ENCODE assay signal across 14 cellular contexts in the genomic region with DNA sequence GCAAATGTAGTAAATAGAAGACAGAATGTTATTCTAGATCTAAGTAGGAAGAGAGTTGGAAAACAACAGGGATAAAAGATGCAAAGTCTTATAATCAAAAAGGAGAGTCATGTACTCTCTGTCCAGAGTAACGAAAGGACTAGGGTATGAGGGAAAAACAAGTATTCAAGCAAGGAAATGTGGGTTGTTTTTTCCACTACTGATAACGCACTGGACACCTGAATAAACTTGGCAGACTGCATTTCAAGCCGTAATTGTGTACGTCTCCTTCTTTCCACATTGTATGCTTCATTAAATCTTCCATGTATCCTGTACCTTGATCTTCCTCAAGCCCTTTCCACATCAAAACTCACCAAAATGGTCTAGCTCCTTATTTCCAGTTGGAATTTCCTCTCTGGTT.
"Had no signal": no experiment of that assay in that cellular context is flagged by ENCODE, and none has a peak within 500 bp of the region (broad histone marks: within the 10 kb centered on the region; RNA-seq: fewer than 3 reads in every experiment).

No MANE protein-coding gene starts in this region.

- ATAC-seq: naive thymus-derived CD4-positive, alpha-beta T cell had no signal

- H3K4me3 Mint-ChIP-seq: activated naive CD4-positive, alpha-beta T cell treated with anti-CD3 and anti-CD28 coated beads for 36 hours; activated T-helper 1 cell treated with anti-CD3 and anti-CD28 coated beads, Interleukin-12 subunit alpha, Interleukin-12 subunit beta, Interleukin-2, Interleukin-4 antibody, amounts not matched to agents 30 ng/mL and 10 ng/mL and 1 ng/mL, durations not matched to agents 14 hours and 24 hours and 36 hours; dendritic cell treated with granulocyte-macrophage colony-stimulating factor and Interleukin-4, amounts not matched to agents 40 ng/mL and 50 ng/mL, for 4 days; endodermal cell; naive thymus-derived CD4-positive, alpha-beta T cell; stimulated activated naive CD8-positive, alpha-beta T cell treated with anti-CD3 and anti-CD28 coated beads, Interleukin-15, Interleukin-2, amounts not matched to agents 100 ng/mL and 50 ng/mL, for 24 hours had no signal

- H3K36me3 ChIP-seq: adrenal gland, esophagus muscularis mucosa, prostate gland had no signal

- H3K4me1 Mint-ChIP-seq: endodermal cell had no signal

- H3K27ac ChIP-seq: adrenal gland, body of pancreas, esophagus muscularis mucosa, prostate gland, testis had no signal

- H3K4me3 ChIP-seq: adrenal gland, body of pancreas, esophagus muscularis mucosa, prostate gland, testis had no signal

- H3K27me3 ChIP-seq: adrenal gland, body of pancreas, esophagus muscularis mucosa, testis had no signal

- H3K9me3 ChIP-seq: adrenal gland, prostate gland, testis had no signal

- H3K27me3 Mint-ChIP-seq: dendritic cell treated with granulocyte-macrophage colony-stimulating factor and Interleukin-4, amounts not matched to agents 40 ng/mL and 50 ng/mL, for 4 days; stimulated activated naive CD8-positive, alpha-beta T cell treated with anti-CD3 and anti-CD28 coated beads, Interleukin-15, Interleukin-2, amounts not matched to agents 100 ng/mL and 50 ng/mL, for 24 hours had no signal

- H3K27ac Mint-ChIP-seq: activated naive CD4-positive, alpha-beta T cell treated with anti-CD3 and anti-CD28 coated beads for 36 hours; activated T-helper 1 cell treated with anti-CD3 and anti-CD28 coated beads, Interleukin-12 subunit alpha, Interleukin-12 subunit beta, Interleukin-2, Interleukin-4 antibody, amounts not matched to agents 30 ng/mL and 10 ng/mL and 1 ng/mL, durations not matched to agents 14 hours and 24 hours and 36 hours; dendritic cell treated with granulocyte-macrophage colony-stimulating factor and Interleukin-4, amounts not matched to agents 40 ng/mL and 50 ng/mL, for 4 days; endodermal cell; naive thymus-derived CD4-positive, alpha-beta T cell had no signal

- H3K4me1 ChIP-seq: adrenal gland, esophagus muscularis mucosa, prostate gland, testis had no signal

- DNase-seq: activated CD4-positive, alpha-beta T cell treated with anti-CD3 and anti-CD28 coated beads for 48 hours; activated naive CD4-positive, alpha-beta T cell treated with anti-CD3 and anti-CD28 coated beads for 36 hours; adrenal gland; body of pancreas; endodermal cell; naive thymus-derived CD4-positive, alpha-beta T cell; stimulated activated CD4-positive, alpha-beta T cell treated with anti-CD3 and anti-CD28 coated beads, Interleukin-4, amount 100 ng/mL, for 1 hour; stimulated activated CD8-positive, alpha-beta memory T cell treated with anti-CD3 and anti-CD28 coated beads, Interleukin-4, amount 100 ng/mL, for 48 hours; testis had no signal
